8 cellular contexts compared by ENCODE assay signal in genomic region chr7:27130540-27131389, GRCh38. TPM values are rescaled to one million over a fixed set of nuclear protein-coding genes. Genes with fewer than 3 reads are reported as not detected.
DNase-seq lines count a peak whose midpoint lies in the region; ATAC-seq lines count a peak whose summit lies in the region.

Gene HOXA4, minus strand, starts transcription at chr7:27130757. Its CDS starts 24 bp downstream, at chr7:27130733.

- peak; percentile 64 for ATAC-seq in HG03280 (IDR thresholded peaks at IDR 0.05; ENCODE audit: unreplicated experiment)
- ATAC-seq in activated naive CD8-positive, alpha-beta T cell treated with anti-CD3 and anti-CD28 coated beads, Interleukin-2, amount 50 U/mL, for 24 hours, result peak; percentile 88
- no peak for ATAC-seq in GM18868 (IDR thresholded peaks at IDR 0.05; ENCODE audit: unreplicated experiment)

- no peaks in the 10 kb centered on the region for H3K36me3 ChIP-seq in Karpas-422 (ENCODE audit: insufficient read depth, low read length)

- DNase-seq in Ammon's horn (ENCODE audit: low spot score) (peak; percentile 28), SW480 (ENCODE audit: low spot score) (peak; percentile 93), hepatic stellate cell (ENCODE audit: low spot score) (peak; percentile 97), skeletal muscle cell (ENCODE audit: low read depth) (peak; percentile 59), Karpas-422 (no peak)
- DNase-seq in activated naive CD8-positive, alpha-beta T cell treated with anti-CD3 and anti-CD28 coated beads, Interleukin-2, amount 50 U/mL, for 24 hours, result peak; percentile 77

- H3K4me1 Mint-ChIP-seq in activated naive CD8-positive, alpha-beta T cell treated with anti-CD3 and anti-CD28 coated beads, Interleukin-2, amount 50 U/mL, for 24 hours, result peaks cover 24% of the 10 kb centered on the region

- no peaks in the 10 kb centered on the region for H3K9me2 ChIP-seq in Karpas-422 (replicated peaks; ENCODE audit: insufficient read depth, low read length)

- no peaks in the 10 kb centered on the region for H3K9me3 Mint-ChIP-seq in activated naive CD8-positive, alpha-beta T cell treated with anti-CD3 and anti-CD28 coated beads, Interleukin-2, amount 50 U/mL, for 24 hours

- no peak within 1 kb of the TSS for H3K4me2 ChIP-seq in Karpas-422 (ENCODE audit: low read depth, low read length, poor library complexity, severe bottlenecking)

- H3K4me3 Mint-ChIP-seq in activated naive CD8-positive, alpha-beta T cell treated with anti-CD3 and anti-CD28 coated beads, Interleukin-2, amount 50 U/mL, for 24 hours, result peak within 1 kb of the TSS; percentile 55

- H3K27ac Mint-ChIP-seq in activated naive CD8-positive, alpha-beta T cell treated with anti-CD3 and anti-CD28 coated beads, Interleukin-2, amount 50 U/mL, for 24 hours, result no peak within 1 kb of the TSS

- H3K27ac ChIP-seq in Karpas-422 (ENCODE audit: low read length), result no peak within 1 kb of the TSS

- no peak within 1 kb of the TSS for H3K9ac ChIP-seq in Karpas-422 (ENCODE audit: low read length)

- no peaks in the 10 kb centered on the region for H3K36me3 Mint-ChIP-seq in activated naive CD8-positive, alpha-beta T cell treated with anti-CD3 and anti-CD28 coated beads, Interleukin-2, amount 50 U/mL, for 24 hours (ENCODE audit: low read depth)

- peaks cover 9% of the 10 kb centered on the region for H3K4me1 ChIP-seq in Karpas-422 (ENCODE audit: low read length)

- H2AFZ ChIP-seq in Karpas-422 (ENCODE audit: low read length), result no peak within 1 kb of the TSS

- peaks cover 49% of the 10 kb centered on the region for H3K27me3 Mint-ChIP-seq in activated naive CD8-positive, alpha-beta T cell treated with anti-CD3 and anti-CD28 coated beads, Interleukin-2, amount 50 U/mL, for 24 hours

- H3K9me3 ChIP-seq in Karpas-422 (ENCODE audit: low read length), result no peaks in the 10 kb centered on the region

- no peaks in the 10 kb centered on the region for H3K27me3 ChIP-seq in Karpas-422 (ENCODE audit: low read length)

- peak within 1 kb of the TSS; percentile 67 for H3K4me3 ChIP-seq in skeletal muscle cell (ENCODE audit: low read depth, low read length)
- no peak within 1 kb of the TSS for H3K4me3 ChIP-seq in Karpas-422 (ENCODE audit: low read length)

- peaks cover 19% of the 10 kb centered on the region; the same call in 1 of the 2 replicates for H3K79me2 ChIP-seq in Karpas-422 (ENCODE audit: low read length)

- H4K20me1 ChIP-seq in Karpas-422 (ENCODE audit: insufficient read depth, low read depth, low read length), result no peaks in the 10 kb centered on the region

RNA-seq across cellular contexts. Expression of gene HOXA4, which starts in this region (rescaled TPM):
- 0.79 TPM in 1 of 2 replicates, not detected in the other for total RNA-seq in Karpas-422 (2014; rRNA removed; shearing (Covaris generic); ENCODE audit: low replicate concordance)
